In the genomic region with DNA sequence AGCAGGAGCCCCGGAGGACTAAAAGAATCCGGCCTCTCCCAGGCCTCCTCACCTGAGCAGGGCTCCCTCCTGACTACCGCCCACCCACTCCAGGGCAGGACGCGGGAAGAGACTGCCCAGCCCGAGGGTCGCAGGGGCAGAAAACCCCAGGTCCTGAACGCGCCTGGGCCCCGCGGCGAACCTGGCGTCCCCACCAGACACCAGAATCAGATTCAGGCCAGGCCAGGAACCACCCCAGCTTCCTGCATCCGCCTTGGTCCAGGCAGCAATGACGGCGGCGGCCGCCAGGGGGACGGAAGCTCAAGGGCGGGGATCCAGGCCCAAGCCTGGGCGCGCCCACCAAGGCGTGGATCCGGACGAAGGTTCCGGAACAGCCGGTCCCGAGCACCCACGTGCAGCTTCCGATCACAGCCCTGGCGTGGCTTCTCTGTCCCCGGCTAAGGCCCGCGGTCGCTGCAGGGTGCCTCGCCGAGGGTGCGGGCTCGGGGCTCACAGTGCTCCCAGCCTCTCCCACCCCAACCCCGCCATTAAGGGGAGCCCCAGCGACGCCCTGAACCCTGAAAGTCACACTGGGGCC, we compare ENCODE assay signal across 1 cellular context.
TF ChIP-seq lines count a peak whose summit lies in the region.

No MANE protein-coding gene starts in this region.

TF ChIP-seq in WTC11, 78 proteins besides CTCF, POLR2A, EP300 and RAD21 (continued from another document):
- TF ChIP-seq, protein P1, sequence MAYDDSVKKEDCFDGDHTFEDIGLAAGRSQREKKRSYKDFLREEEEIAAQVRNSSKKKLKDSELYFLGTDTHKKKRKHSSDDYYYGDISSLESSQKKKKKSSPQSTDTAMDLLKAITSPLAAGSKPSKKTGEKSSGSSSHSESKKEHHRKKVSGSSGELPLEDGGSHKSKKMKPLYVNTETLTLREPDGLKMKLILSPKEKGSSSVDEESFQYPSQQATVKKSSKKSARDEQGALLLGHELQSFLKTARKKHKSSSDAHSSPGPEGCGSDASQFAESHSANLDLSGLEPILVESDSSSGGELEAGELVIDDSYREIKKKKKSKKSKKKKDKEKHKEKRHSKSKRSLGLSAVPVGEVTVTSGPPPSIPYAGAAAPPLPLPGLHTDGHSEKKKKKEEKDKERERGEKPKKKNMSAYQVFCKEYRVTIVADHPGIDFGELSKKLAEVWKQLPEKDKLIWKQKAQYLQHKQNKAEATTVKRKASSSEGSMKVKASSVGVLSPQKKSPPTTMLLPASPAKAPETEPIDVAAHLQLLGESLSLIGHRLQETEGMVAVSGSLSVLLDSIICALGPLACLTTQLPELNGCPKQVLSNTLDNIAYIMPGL (CRISPR knock-in tag; IDR thresholded peaks at IDR 0.05): peak; percentile 87
- TF ChIP-seq CREM (CRISPR knock-in tag; IDR thresholded peaks at IDR 0.05): peak; percentile 64
- no peak for TF ChIP-seq GTF2I (CRISPR knock-in tag; conservative IDR thresholded peaks at IDR 0.05)
- 0 out of 2 replicates have a peak, but pooled peaks have one; percentile 27 for TF ChIP-seq TP53 (CRISPR knock-in tag; IDR thresholded peaks at IDR 0.05)
- TF ChIP-seq MAX (CRISPR knock-in tag; IDR thresholded peaks at IDR 0.05): peak; percentile 94
- TF ChIP-seq JAZF1 (CRISPR knock-in tag; IDR thresholded peaks at IDR 0.05): no peak
- TF ChIP-seq NFE2L1 (CRISPR knock-in tag; IDR thresholded peaks at IDR 0.05): no peak
- TF ChIP-seq, protein P2, sequence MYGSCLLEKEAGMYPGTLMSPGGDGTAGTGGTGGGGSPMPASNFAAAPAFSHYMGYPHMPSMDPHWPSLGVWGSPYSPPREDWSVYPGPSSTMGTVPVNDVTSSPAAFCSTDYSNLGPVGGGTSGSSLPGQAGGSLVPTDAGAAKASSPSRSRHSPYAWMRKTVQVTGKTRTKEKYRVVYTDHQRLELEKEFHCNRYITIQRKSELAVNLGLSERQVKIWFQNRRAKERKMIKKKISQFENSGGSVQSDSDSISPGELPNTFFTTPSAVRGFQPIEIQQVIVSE (CRISPR knock-in tag; IDR thresholded peaks at IDR 0.05; ENCODE audit: borderline replicate concordance): no peak
- TF ChIP-seq, protein P3, sequence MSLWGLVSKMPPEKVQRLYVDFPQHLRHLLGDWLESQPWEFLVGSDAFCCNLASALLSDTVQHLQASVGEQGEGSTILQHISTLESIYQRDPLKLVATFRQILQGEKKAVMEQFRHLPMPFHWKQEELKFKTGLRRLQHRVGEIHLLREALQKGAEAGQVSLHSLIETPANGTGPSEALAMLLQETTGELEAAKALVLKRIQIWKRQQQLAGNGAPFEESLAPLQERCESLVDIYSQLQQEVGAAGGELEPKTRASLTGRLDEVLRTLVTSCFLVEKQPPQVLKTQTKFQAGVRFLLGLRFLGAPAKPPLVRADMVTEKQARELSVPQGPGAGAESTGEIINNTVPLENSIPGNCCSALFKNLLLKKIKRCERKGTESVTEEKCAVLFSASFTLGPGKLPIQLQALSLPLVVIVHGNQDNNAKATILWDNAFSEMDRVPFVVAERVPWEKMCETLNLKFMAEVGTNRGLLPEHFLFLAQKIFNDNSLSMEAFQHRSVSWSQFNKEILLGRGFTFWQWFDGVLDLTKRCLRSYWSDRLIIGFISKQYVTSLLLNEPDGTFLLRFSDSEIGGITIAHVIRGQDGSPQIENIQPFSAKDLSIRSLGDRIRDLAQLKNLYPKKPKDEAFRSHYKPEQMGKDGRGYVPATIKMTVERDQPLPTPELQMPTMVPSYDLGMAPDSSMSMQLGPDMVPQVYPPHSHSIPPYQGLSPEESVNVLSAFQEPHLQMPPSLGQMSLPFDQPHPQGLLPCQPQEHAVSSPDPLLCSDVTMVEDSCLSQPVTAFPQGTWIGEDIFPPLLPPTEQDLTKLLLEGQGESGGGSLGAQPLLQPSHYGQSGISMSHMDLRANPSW (CRISPR knock-in tag; conservative IDR thresholded peaks at IDR 0.05; ENCODE audit: low read depth): no peak
- peak; percentile 72; the same call in 1 of the 2 replicates for TF ChIP-seq E2F5 (CRISPR knock-in tag; IDR thresholded peaks at IDR 0.05)
- 0 out of 2 replicates have a peak, but pooled peaks have one; percentile 89 for TF ChIP-seq ETV6 (CRISPR knock-in tag; IDR thresholded peaks at IDR 0.05)
- peak; percentile 48; the same call in 1 of the 2 replicates for TF ChIP-seq FOXP1 (CRISPR knock-in tag; IDR thresholded peaks at IDR 0.05; ENCODE audit: borderline replicate concordance)
- no peak for TF ChIP-seq ZNF263 (CRISPR knock-in tag; IDR thresholded peaks at IDR 0.05; ENCODE audit: low read depth)
- no peak for TF ChIP-seq E2F4 (CRISPR knock-in tag; IDR thresholded peaks at IDR 0.05; ENCODE audit: borderline replicate concordance, low read depth)
- peak; percentile 74; the same call in 1 of the 2 replicates for TF ChIP-seq ATF1 (CRISPR knock-in tag; IDR thresholded peaks at IDR 0.05)
- TF ChIP-seq JUN (CRISPR knock-in tag; IDR thresholded peaks at IDR 0.05): no peak
- TF ChIP-seq, protein P4, sequence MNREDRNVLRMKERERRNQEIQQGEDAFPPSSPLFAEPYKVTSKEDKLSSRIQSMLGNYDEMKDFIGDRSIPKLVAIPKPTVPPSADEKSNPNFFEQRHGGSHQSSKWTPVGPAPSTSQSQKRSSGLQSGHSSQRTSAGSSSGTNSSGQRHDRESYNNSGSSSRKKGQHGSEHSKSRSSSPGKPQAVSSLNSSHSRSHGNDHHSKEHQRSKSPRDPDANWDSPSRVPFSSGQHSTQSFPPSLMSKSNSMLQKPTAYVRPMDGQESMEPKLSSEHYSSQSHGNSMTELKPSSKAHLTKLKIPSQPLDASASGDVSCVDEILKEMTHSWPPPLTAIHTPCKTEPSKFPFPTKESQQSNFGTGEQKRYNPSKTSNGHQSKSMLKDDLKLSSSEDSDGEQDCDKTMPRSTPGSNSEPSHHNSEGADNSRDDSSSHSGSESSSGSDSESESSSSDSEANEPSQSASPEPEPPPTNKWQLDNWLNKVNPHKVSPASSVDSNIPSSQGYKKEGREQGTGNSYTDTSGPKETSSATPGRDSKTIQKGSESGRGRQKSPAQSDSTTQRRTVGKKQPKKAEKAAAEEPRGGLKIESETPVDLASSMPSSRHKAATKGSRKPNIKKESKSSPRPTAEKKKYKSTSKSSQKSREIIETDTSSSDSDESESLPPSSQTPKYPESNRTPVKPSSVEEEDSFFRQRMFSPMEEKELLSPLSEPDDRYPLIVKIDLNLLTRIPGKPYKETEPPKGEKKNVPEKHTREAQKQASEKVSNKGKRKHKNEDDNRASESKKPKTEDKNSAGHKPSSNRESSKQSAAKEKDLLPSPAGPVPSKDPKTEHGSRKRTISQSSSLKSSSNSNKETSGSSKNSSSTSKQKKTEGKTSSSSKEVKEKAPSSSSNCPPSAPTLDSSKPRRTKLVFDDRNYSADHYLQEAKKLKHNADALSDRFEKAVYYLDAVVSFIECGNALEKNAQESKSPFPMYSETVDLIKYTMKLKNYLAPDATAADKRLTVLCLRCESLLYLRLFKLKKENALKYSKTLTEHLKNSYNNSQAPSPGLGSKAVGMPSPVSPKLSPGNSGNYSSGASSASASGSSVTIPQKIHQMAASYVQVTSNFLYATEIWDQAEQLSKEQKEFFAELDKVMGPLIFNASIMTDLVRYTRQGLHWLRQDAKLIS (CRISPR knock-in tag; IDR thresholded peaks at IDR 0.05; ENCODE audit: borderline replicate concordance): no peak
- TF ChIP-seq GABPB1 (CRISPR knock-in tag; IDR thresholded peaks at IDR 0.05): no peak
- TF ChIP-seq, protein P5, sequence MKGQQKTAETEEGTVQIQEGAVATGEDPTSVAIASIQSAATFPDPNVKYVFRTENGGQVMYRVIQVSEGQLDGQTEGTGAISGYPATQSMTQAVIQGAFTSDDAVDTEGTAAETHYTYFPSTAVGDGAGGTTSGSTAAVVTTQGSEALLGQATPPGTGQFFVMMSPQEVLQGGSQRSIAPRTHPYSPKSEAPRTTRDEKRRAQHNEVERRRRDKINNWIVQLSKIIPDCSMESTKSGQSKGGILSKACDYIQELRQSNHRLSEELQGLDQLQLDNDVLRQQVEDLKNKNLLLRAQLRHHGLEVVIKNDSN (CRISPR knock-in tag; IDR thresholded peaks at IDR 0.05): peak; percentile 43; the same call in 1 of the 2 replicates
- TF ChIP-seq ZNF232 (CRISPR knock-in tag; IDR thresholded peaks at IDR 0.05): peak; percentile 86; the same call in 1 of the 2 replicates
- TF ChIP-seq CBFB (CRISPR knock-in tag; IDR thresholded peaks at IDR 0.05; ENCODE audit: low read depth): 0 out of 2 replicates have a peak, but pooled peaks have one; percentile 32
- no peak for TF ChIP-seq SMAD4 (CRISPR knock-in tag; IDR thresholded peaks at IDR 0.05)
- no peak for TF ChIP-seq SOX15 (CRISPR knock-in tag; IDR thresholded peaks at IDR 0.05)
- 0 out of 2 replicates have a peak, but pooled peaks have one; percentile 56 for TF ChIP-seq ESRRA (CRISPR knock-in tag; IDR thresholded peaks at IDR 0.05; ENCODE audit: borderline replicate concordance)
- no peak for TF ChIP-seq ATF6 (CRISPR knock-in tag; IDR thresholded peaks at IDR 0.05)
- TF ChIP-seq, protein P6, sequence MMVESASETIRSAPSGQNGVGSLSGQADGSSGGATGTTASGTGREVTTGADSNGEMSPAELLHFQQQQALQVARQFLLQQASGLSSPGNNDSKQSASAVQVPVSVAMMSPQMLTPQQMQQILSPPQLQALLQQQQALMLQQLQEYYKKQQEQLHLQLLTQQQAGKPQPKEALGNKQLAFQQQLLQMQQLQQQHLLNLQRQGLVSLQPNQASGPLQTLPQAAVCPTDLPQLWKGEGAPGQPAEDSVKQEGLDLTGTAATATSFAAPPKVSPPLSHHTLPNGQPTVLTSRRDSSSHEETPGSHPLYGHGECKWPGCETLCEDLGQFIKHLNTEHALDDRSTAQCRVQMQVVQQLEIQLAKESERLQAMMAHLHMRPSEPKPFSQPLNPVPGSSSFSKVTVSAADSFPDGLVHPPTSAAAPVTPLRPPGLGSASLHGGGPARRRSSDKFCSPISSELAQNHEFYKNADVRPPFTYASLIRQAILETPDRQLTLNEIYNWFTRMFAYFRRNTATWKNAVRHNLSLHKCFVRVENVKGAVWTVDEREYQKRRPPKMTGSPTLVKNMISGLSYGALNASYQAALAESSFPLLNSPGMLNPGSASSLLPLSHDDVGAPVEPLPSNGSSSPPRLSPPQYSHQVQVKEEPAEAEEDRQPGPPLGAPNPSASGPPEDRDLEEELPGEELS (CRISPR knock-in tag; IDR thresholded peaks at IDR 0.05): peak; percentile 93
- no peak for TF ChIP-seq NFYB (CRISPR knock-in tag; conservative IDR thresholded peaks at IDR 0.05; ENCODE audit: low read depth)
- TF ChIP-seq NR1H2 (CRISPR knock-in tag; IDR thresholded peaks at IDR 0.05): no peak
- no peak for TF ChIP-seq IRF2 (CRISPR knock-in tag; IDR thresholded peaks at IDR 0.05; ENCODE audit: borderline replicate concordance, low read depth)
- TF ChIP-seq ZNF423 (CRISPR knock-in tag; IDR thresholded peaks at IDR 0.05): no peak
- TF ChIP-seq ZNF425 (CRISPR knock-in tag; conservative IDR thresholded peaks at IDR 0.05): no peak
